Comparison of ENCODE assay signal across 9 cellular contexts in genomic region chr10:44978213-44978569, GRCh38. TPM values are rescaled to one million over a fixed set of nuclear protein-coding genes. Genes with fewer than 3 reads are reported as not detected.
DNase-seq lines count a peak whose midpoint lies in the region; ATAC-seq, FAIRE-seq and TF ChIP-seq lines count a peak whose summit lies in the region.
"Had no signal": no experiment of that assay in that cellular context is flagged by ENCODE, and none has a peak within 500 bp of the region (broad histone marks: within the 10 kb centered on the region; RNA-seq: fewer than 3 reads in every experiment).

No MANE protein-coding gene starts in this region.

- in situ Hi-C loops in K562 (cut with MboI), result no loop called here
- in situ Hi-C loops in HepG2 (cut with HindIII; ENCODE audit: extremely low pct_ligation_motif_present, low pct_unique_long_range_greater_than_20kb), result loop anchor here (5.0 kb wide), 1 partner anchor 46 kb away; no protein-coding TSS in a partner anchor

- no peak for TF ChIP-seq EP300 in K562 (IDR thresholded peaks at IDR 0.05; ENCODE audit: low read length)
- TF ChIP-seq EP300 in HepG2 (IDR thresholded peaks at IDR 0.05; ENCODE audit: low read depth in 2 of 2, low read length in 2 of 2), result no peak
- TF ChIP-seq EP300 in HepG2 (CRISPR knock-in tag; IDR thresholded peaks at IDR 0.05; ENCODE audit: borderline replicate concordance), result no peak

- H3K79me2 ChIP-seq in K562 (ENCODE audit: control insufficient read depth, insufficient read depth, low read length) (no peaks in the 10 kb centered on the region), HepG2 (ENCODE audit: insufficient read depth, low read length) (peaks cover 33% of the 10 kb centered on the region)

- TF ChIP-seq POLR2A in K562 (conservative IDR thresholded peaks at IDR 0.05) (no peak), HepG2 (IDR thresholded peaks at IDR 0.05; ENCODE audit: insufficient read depth in 1 of 2, low read depth in 2 of 2, low read length in 2 of 2) (no peak)

- H3K9me3 Mint-ChIP-seq in effector memory CD8-positive, alpha-beta T cell, result no peaks in the 10 kb centered on the region

- H3K9ac ChIP-seq in HUES6 (ENCODE audit: low read length) (no peak overlapping the region), K562 (ENCODE audit: insufficient read depth in 1 of 2, low read depth in 2 of 2, low read length in 2 of 2) (peak overlapping the region in 1 of 2 experiments; percentile 33; a peak in 1 of 4 replicates), HepG2 (ENCODE audit: insufficient read depth, low read depth, low read length) (peak overlapping the region; percentile 95), subcutaneous abdominal adipose tissue (ENCODE audit: low read length in 5 of 5) (peak overlapping the region; percentile 92 to 99 (median 96))

- BruUV-seq in K562 (replicated peaks; lab: Mats Ljungman, UMichigan), result TSS peak; percentile 58
- TSS peak; percentile 84 for BruUV-seq in HepG2 (replicated peaks; lab: Mats Ljungman, UMichigan)

- peak overlapping the region; percentile 61 for H3K4me2 ChIP-seq in K562 (ENCODE audit: insufficient read depth, low read length)
- peak overlapping the region; percentile 90 for H3K4me2 ChIP-seq in HepG2 (ENCODE audit: low read depth, low read length)

- intact Hi-C loops in K562 (cut with micrococcal nuclease) (loop anchor here (5.0 kb wide), 1 partner anchor 101 kb away; no protein-coding TSS in a partner anchor), HepG2 (cut with micrococcal nuclease; ENCODE audit: unreplicated experiment) (no loop called here), posterior vena cava (cut with DNase I) (loop anchor here in 1 of 2 donors (5.0 kb wide), 1 partner anchor 46 kb away; no protein-coding TSS in a partner anchor)

- H3K27me3 ChIP-seq in HUES6 (ENCODE audit: control insufficient read depth, insufficient read depth, low read length) (no peaks in the 10 kb centered on the region), K562 (ENCODE audit: control insufficient read depth in 2 of 2, insufficient read depth in 2 of 2, low read length in 2 of 2) (peaks cover 0 to 6% of the 10 kb centered on the region in 2 experiments; a peak in 1 of 5 replicates), HepG2 (ENCODE audit: control insufficient read depth in 1 of 2, insufficient read depth in 2 of 2, low read length in 2 of 2) (no peaks in the 10 kb centered on the region; a peak in 1 of 5 replicates), subcutaneous abdominal adipose tissue (ENCODE audit: control insufficient read depth in 5 of 5, insufficient read depth in 4 of 5, low read length in 5 of 5) (no peaks in the 10 kb centered on the region)

- DNase-seq in K562 (ENCODE audit: extremely low read depth in 1 of 4, low spot score in 3 of 4) (no peak), HepG2 (ENCODE audit: low spot score) (no peak), NCI-H1930 (lab: John Stamatoyannopoulos, UW) (no peak), NCI-H524 (lab: John Stamatoyannopoulos, UW) (no peak), posterior vena cava (ENCODE audit: low spot score) (no peak)
- no peak for DNase-seq in effector memory CD8-positive, alpha-beta T cell
- DNase-seq: activated CD4-positive, alpha-beta T cell treated with anti-CD3 and anti-CD28 coated beads, Interleukin-2, amount 50 U/mL, for 1 hour had no signal

- H3K27me3 Mint-ChIP-seq in effector memory CD8-positive, alpha-beta T cell, result no peaks in the 10 kb centered on the region

- no peak overlapping the region for H3K27ac Mint-ChIP-seq in effector memory CD8-positive, alpha-beta T cell

- H2AFZ ChIP-seq in K562 (ENCODE audit: low read depth, low read length) (no peak overlapping the region), HepG2 (ENCODE audit: low read length) (no peak overlapping the region)

- 11% methylated on average over 4 of the region's 4 CpGs for WGBS in K562 (ENCODE audit: insufficient coverage, low coverage, missing lambda C conversion rate)
- 3% methylated on average over 4 of the region's 4 CpGs for WGBS in HepG2 (ENCODE audit: low lambda C conversion rate)

- H3K9me3 ChIP-seq in HUES6 (ENCODE audit: control insufficient read depth, insufficient read depth, low read depth, low read length), result no peaks in the 10 kb centered on the region
- no peaks in the 10 kb centered on the region for H3K9me3 ChIP-seq in K562 (replicated peaks; ENCODE audit: control insufficient read depth, insufficient read depth, low read depth, low read length)
- H3K9me3 ChIP-seq in HepG2 (ENCODE audit: low read length), result no peaks in the 10 kb centered on the region
- no peaks in the 10 kb centered on the region for H3K9me3 ChIP-seq in subcutaneous abdominal adipose tissue (ENCODE audit: control insufficient read depth in 5 of 5, low read length in 5 of 5)

- H3K36me3 ChIP-seq in HUES6 (ENCODE audit: control insufficient read depth, insufficient read depth, low read length) (no peaks in the 10 kb centered on the region), K562 (ENCODE audit: control insufficient read depth, insufficient read depth, low read length) (no peaks in the 10 kb centered on the region), HepG2 (replicated peaks in 1 of 2; ENCODE audit: control insufficient read depth in 1 of 2, insufficient read depth in 2 of 2, low read length in 2 of 2) (peaks cover under 1 to 25% of the 10 kb centered on the region in 2 experiments; a peak in 3 of 5 replicates), subcutaneous abdominal adipose tissue (ENCODE audit: control insufficient read depth in 5 of 5, insufficient read depth in 5 of 5, low read length in 5 of 5) (peaks cover 0 to 40% (median 16%) of the 10 kb centered on the region in 5 donors)

- TF ChIP-seq CTCF in K562 (IDR thresholded peaks at IDR 0.05 in 2 of 3, conservative IDR thresholded peaks at IDR 0.05 in 1 of 3; ENCODE audit: insufficient read depth in 2 of 3, low read depth in 1 of 3, low read length in 3 of 3) (no peak), HepG2 (CRISPR knock-in tag; IDR thresholded peaks at IDR 0.05) (no peak)

- H3K4me3 ChIP-seq in HUES6 (ENCODE audit: low read depth, low read length) (peak overlapping the region; percentile 36; the same call in 1 of the 2 replicates), K562 (no peak overlapping the region), HepG2 (replicated peaks in 1 of 3; ENCODE audit: insufficient read depth in 1 of 3, low read depth in 2 of 3, low read length in 3 of 3) (peak overlapping the region; percentile 64 to 89 (median 78)), subcutaneous abdominal adipose tissue (ENCODE audit: low read depth in 1 of 5, low read length in 5 of 5) (peak overlapping the region; percentile 74 to 98 (median 91))

- no peaks in the 10 kb centered on the region for H3K36me3 Mint-ChIP-seq in effector memory CD8-positive, alpha-beta T cell (ENCODE audit: insufficient read depth)

- no peak overlapping the region for H3K4me3 Mint-ChIP-seq in effector memory CD8-positive, alpha-beta T cell

- POLR2A ChIA-PET in K562 (lab: Yijun Ruan, JAX) (interaction anchor here (0.9 to 1.6 kb wide), 6 partner anchors 12 to 46 kb away, joined by 4 to 8 read pairs (median 4); no protein-coding TSS in a partner anchor), HepG2 (lab: Yijun Ruan, JAX) (interaction anchor here (0.6 to 12.6 kb wide), 19 partner anchors 13 to 1569 kb away, joined by 3 to 863 read pairs (median 9); partner anchors contain the start of genes HNRNPF, RASSF4, TMEM72 and ZNF22)

- no peaks in the 10 kb centered on the region for H3K9me1 ChIP-seq in K562 (ENCODE audit: control insufficient read depth, insufficient read depth, low read length)

- no peak for ATAC-seq in K562
- no peak for ATAC-seq in HepG2
- no peak for ATAC-seq in effector memory CD8-positive, alpha-beta T cell (replicated peaks)

- H3K4me1 ChIP-seq in HUES6 (ENCODE audit: control insufficient read depth, insufficient read depth, low read length) (peaks cover 70% of the 10 kb centered on the region), K562 (replicated peaks in 1 of 2; ENCODE audit: control insufficient read depth in 2 of 2, insufficient read depth in 2 of 2, low read length in 2 of 2) (peaks cover 44 to 59% of the 10 kb centered on the region in 2 experiments), HepG2 (ENCODE audit: insufficient read depth, low read length) (peaks cover 77% of the 10 kb centered on the region), subcutaneous abdominal adipose tissue (ENCODE audit: control insufficient read depth in 5 of 5, insufficient read depth in 5 of 5, low read length in 5 of 5) (peaks cover 32 to 92% (median 89%) of the 10 kb centered on the region in 5 donors)

- CTCF ChIA-PET in K562 (lab: Yijun Ruan, JAX; ENCODE audit: low intra/inter-chr PET ratio) (no interaction called here), HepG2 (lab: Yijun Ruan, JAX; ENCODE audit: low intra/inter-chr PET ratio, low total read pairs) (no interaction called here)

- TF ChIP-seq RAD21 in K562 (CRISPR knock-in tag; conservative IDR thresholded peaks at IDR 0.05 in 1 of 2, IDR thresholded peaks at IDR 0.05 in 1 of 2) (no peak), HepG2 (CRISPR knock-in tag; IDR thresholded peaks at IDR 0.05) (no peak)

- FAIRE-seq in K562 (lab: Jason Lieb, UNC) (no peak), HepG2 (lab: Jason Lieb, UNC) (peak; percentile 46)

- H3K27ac ChIP-seq in HUES6 (ENCODE audit: low read depth, low read length) (peak overlapping the region; percentile 22; the same call in 1 of the 2 replicates), K562 (ENCODE audit: extremely low read depth, low read depth, low read length) (no peak overlapping the region), HepG2 (ENCODE audit: extremely low read length, insufficient read depth, low read length) (peak overlapping the region; percentile 97), subcutaneous abdominal adipose tissue (ENCODE audit: low read depth, low read length) (peak overlapping the region; percentile 90)

- H4K20me1 ChIP-seq in K562 (replicated peaks; ENCODE audit: control insufficient read depth, insufficient read depth, low read length) (no peaks in the 10 kb centered on the region), HepG2 (ENCODE audit: insufficient read depth, low read length) (peaks cover 40% of the 10 kb centered on the region)

- peaks cover 0 to 7% of the 10 kb centered on the region in 2 donors for H3K4me1 Mint-ChIP-seq in effector memory CD8-positive, alpha-beta T cell (ENCODE audit: low read depth in 2 of 2)

RNA-seq across cellular contexts. Expression of gene DEPP1, which starts 0.4 kb away (rescaled TPM):
- total RNA-seq in K562 (2011; cell fraction: chromatin; rRNA removed; ENCODE audit: low replicate concordance), result 0.32 and 3.0 TPM in 2 replicates
- 2.4 and 4.7 TPM in 2 replicates for total RNA-seq in K562 (2011; cell fraction: nucleolus; rRNA removed)
- total RNA-seq in K562 (2011; cell fraction: nucleoplasm; rRNA removed), result 1.5 and 2.3 TPM in 2 replicates
- total RNA-seq in K562 (2014; rRNA removed) (0.33 and 0.54 TPM in 2 replicates), K562 (2014; rRNA removed; fragmentation: Illumina TruSeq; extraction: Trizol) (0.06 and 0.07 TPM in 2 replicates), K562 (2015; rRNA removed; fragmentation: Illumina TruSeq; extraction: Trizol) (0.11 and 0.18 TPM in 2 replicates), K562 (2021) (0.34 and 0.40 TPM in 2 replicates), HepG2 (2016; rRNA removed; fragmentation: Illumina TruSeq; extraction: Trizol) (11.2 and 14.8 TPM in 2 replicates), posterior vena cava (100 to 1,000 TPM in 1 of 2 donors, 10 to 100 TPM in 1; 58.8 to 105 TPM)
- polyA plus RNA-seq in K562 (2011; rRNA removed) (0.42 and 1.1 TPM in 2 replicates), K562 (2014; fragmentation: Illumina TruSeq; extraction: Trizol) (0.19 TPM in 2 replicates), K562 (2014; fragmentation: Nextera tagmentation; extraction: Ambion mirVana) (under 1 TPM in 1 of 2 experiments, not detected in 1; 0.04 TPM), K562 (2014; rRNA removed) (0.21 and 0.26 TPM in 2 replicates), HepG2 (2011; rRNA removed) (270 and 338 TPM in 2 replicates)
- polyA plus RNA-seq in K562 (2011; cell fraction: cytosol; rRNA removed), result 1.3 and 1.5 TPM in 2 replicates
- 0.47 and 1.1 TPM in 2 replicates for polyA plus RNA-seq in K562 (2011; cell fraction: nucleus; rRNA removed)
- polyA plus RNA-seq in K562 (2012), result 0.46 and 1.3 TPM in 2 replicates
- polyA minus RNA-seq in K562 (2011; rRNA and poly(A)+ RNA removed), result 0.77 and 1.1 TPM in 2 replicates
- polyA minus RNA-seq in K562 (2011; cell fraction: cytosol; rRNA and poly(A)+ RNA removed), result 0.76 and 1.8 TPM in 2 replicates
- 1.9 and 3.2 TPM in 2 replicates for polyA minus RNA-seq in K562 (2011; cell fraction: nucleus; rRNA and poly(A)+ RNA removed)
- total RNA-seq in HepG2 (2016; cell fraction: cytosol; rRNA removed; fragmentation: Illumina TruSeq; extraction: Trizol; ENCODE audit: low read depth), result 3.0 and 5.0 TPM in 2 replicates
- 9.0 and 15.3 TPM in 2 replicates for total RNA-seq in HepG2 (2016; cell fraction: insoluble cytoplasmic fraction; rRNA removed; fragmentation: Illumina TruSeq; extraction: Trizol)
- total RNA-seq in HepG2 (2016; cell fraction: membrane; rRNA removed; fragmentation: Illumina TruSeq; extraction: Trizol), result 9.0 and 9.3 TPM in 2 replicates
- 15.1 and 16.0 TPM in 2 replicates for total RNA-seq in HepG2 (2016; cell fraction: nucleus; rRNA removed; fragmentation: Illumina TruSeq; extraction: Trizol)
- 261 and 317 TPM in 2 replicates for polyA plus RNA-seq in HepG2 (2011; cell fraction: cytosol; rRNA removed)
- 103 and 135 TPM in 2 replicates for polyA plus RNA-seq in HepG2 (2011; cell fraction: nucleus; rRNA removed)
- 132 and 232 TPM in 2 replicates for polyA plus RNA-seq in HepG2 (2012)
- polyA plus RNA-seq in HepG2 (2016; cell fraction: cytosol; fragmentation: Illumina TruSeq; extraction: Trizol; ENCODE audit: low read depth), result 2.0 and 2.5 TPM in 2 replicates
- polyA plus RNA-seq in HepG2 (2016; cell fraction: insoluble cytoplasmic fraction; fragmentation: Illumina TruSeq; extraction: Trizol; ENCODE audit: low read depth), result 9.3 and 11.2 TPM in 2 replicates
- 3.6 and 5.2 TPM in 2 replicates for polyA plus RNA-seq in HepG2 (2016; cell fraction: membrane; fragmentation: Illumina TruSeq; extraction: Trizol; ENCODE audit: low read depth)
- 13.4 and 15.5 TPM in 2 replicates for polyA plus RNA-seq in HepG2 (2016; cell fraction: nucleus; fragmentation: Illumina TruSeq; extraction: Trizol; ENCODE audit: insufficient read depth, low read depth)
- 1.8 and 739 TPM in 2 replicates for polyA minus RNA-seq in HepG2 (2011; rRNA and poly(A)+ RNA removed; ENCODE audit: low replicate concordance)
- 249 and 254 TPM in 2 replicates for polyA minus RNA-seq in HepG2 (2011; cell fraction: cytosol; rRNA and poly(A)+ RNA removed)
- 107 and 142 TPM in 2 replicates for polyA minus RNA-seq in HepG2 (2011; cell fraction: nucleus; rRNA and poly(A)+ RNA removed)

RNA-seq across cellular contexts. Expression of gene RASSF4, which starts 18.6 kb away (rescaled TPM):
- total RNA-seq in K562 (2011; cell fraction: chromatin; rRNA removed; ENCODE audit: low replicate concordance), result 0.21 and 0.58 TPM in 2 replicates
- total RNA-seq in K562 (2011; cell fraction: nucleolus; rRNA removed), result 0.17 and 0.66 TPM in 2 replicates
- total RNA-seq in K562 (2011; cell fraction: nucleoplasm; rRNA removed), result 0.15 and 0.29 TPM in 2 replicates
- total RNA-seq in K562 (2014; rRNA removed) (0.04 and 0.09 TPM in 2 replicates), K562 (2014; rRNA removed; fragmentation: Illumina TruSeq; extraction: Trizol) (not detected in 2 replicates), K562 (2015; rRNA removed; fragmentation: Illumina TruSeq; extraction: Trizol) (not detected in 2 replicates), K562 (2021) (0.18 and 0.62 TPM in 2 replicates), HepG2 (2016; rRNA removed; fragmentation: Illumina TruSeq; extraction: Trizol) (49.9 and 51.7 TPM in 2 replicates), posterior vena cava (10 to 100 TPM; 15.5 to 37.9 TPM)
- polyA plus RNA-seq in K562 (2011; rRNA removed) (0.05 and 0.13 TPM in 2 replicates), K562 (2014; fragmentation: Illumina TruSeq; extraction: Trizol) (0.10 TPM in 1 of 2 replicates, not detected in the other), K562 (2014; fragmentation: Nextera tagmentation; extraction: Ambion mirVana) (under 1 TPM in 1 of 2 experiments, not detected in 1; 0.01 TPM), K562 (2014; rRNA removed) (0.13 TPM in 1 of 2 replicates, not detected in the other), HepG2 (2011; rRNA removed) (34.0 and 39.7 TPM in 2 replicates)
- 0.04 and 0.30 TPM in 2 replicates for polyA plus RNA-seq in K562 (2011; cell fraction: cytosol; rRNA removed)
- polyA plus RNA-seq in K562 (2011; cell fraction: nucleus; rRNA removed), result 0.25 and 0.30 TPM in 2 replicates
- 0.20 and 0.68 TPM in 2 replicates for polyA plus RNA-seq in K562 (2012)
- polyA minus RNA-seq in K562 (2011; rRNA and poly(A)+ RNA removed), result not detected in 2 replicates
- not detected in 2 replicates for polyA minus RNA-seq in K562 (2011; cell fraction: cytosol; rRNA and poly(A)+ RNA removed)
- polyA minus RNA-seq in K562 (2011; cell fraction: nucleus; rRNA and poly(A)+ RNA removed), result not detected in 2 replicates
- total RNA-seq in HepG2 (2016; cell fraction: cytosol; rRNA removed; fragmentation: Illumina TruSeq; extraction: Trizol; ENCODE audit: low read depth), result 22.4 and 22.8 TPM in 2 replicates
- 49.9 and 50.1 TPM in 2 replicates for total RNA-seq in HepG2 (2016; cell fraction: insoluble cytoplasmic fraction; rRNA removed; fragmentation: Illumina TruSeq; extraction: Trizol)
- total RNA-seq in HepG2 (2016; cell fraction: membrane; rRNA removed; fragmentation: Illumina TruSeq; extraction: Trizol), result 39.2 and 45.6 TPM in 2 replicates
- total RNA-seq in HepG2 (2016; cell fraction: nucleus; rRNA removed; fragmentation: Illumina TruSeq; extraction: Trizol), result 52.1 and 54.6 TPM in 2 replicates
- polyA plus RNA-seq in HepG2 (2011; cell fraction: cytosol; rRNA removed), result 20.4 and 25.8 TPM in 2 replicates
- polyA plus RNA-seq in HepG2 (2011; cell fraction: nucleus; rRNA removed), result 140 TPM in 2 replicates
- polyA plus RNA-seq in HepG2 (2012), result 25.0 and 26.7 TPM in 2 replicates
- 18.5 and 22.5 TPM in 2 replicates for polyA plus RNA-seq in HepG2 (2016; cell fraction: cytosol; fragmentation: Illumina TruSeq; extraction: Trizol; ENCODE audit: low read depth)
- polyA plus RNA-seq in HepG2 (2016; cell fraction: insoluble cytoplasmic fraction; fragmentation: Illumina TruSeq; extraction: Trizol; ENCODE audit: low read depth), result 53.5 and 57.9 TPM in 2 replicates
- 31.2 and 31.3 TPM in 2 replicates for polyA plus RNA-seq in HepG2 (2016; cell fraction: membrane; fragmentation: Illumina TruSeq; extraction: Trizol; ENCODE audit: low read depth)
- polyA plus RNA-seq in HepG2 (2016; cell fraction: nucleus; fragmentation: Illumina TruSeq; extraction: Trizol; ENCODE audit: insufficient read depth, low read depth), result 84.5 and 98.6 TPM in 2 replicates
- polyA minus RNA-seq in HepG2 (2011; rRNA and poly(A)+ RNA removed; ENCODE audit: low replicate concordance), result 0.12 and 67.0 TPM in 2 replicates
- polyA minus RNA-seq in HepG2 (2011; cell fraction: cytosol; rRNA and poly(A)+ RNA removed), result 13.4 and 16.0 TPM in 2 replicates
- 74.3 and 88.9 TPM in 2 replicates for polyA minus RNA-seq in HepG2 (2011; cell fraction: nucleus; rRNA and poly(A)+ RNA removed)

RNA-seq across cellular contexts. Expression of gene ZNF22, which starts 22.5 kb away (rescaled TPM):
- 6.0 and 13.6 TPM in 2 replicates for total RNA-seq in K562 (2011; cell fraction: chromatin; rRNA removed; ENCODE audit: low replicate concordance)
- total RNA-seq in K562 (2011; cell fraction: nucleolus; rRNA removed), result 5.3 and 7.1 TPM in 2 replicates
- total RNA-seq in K562 (2011; cell fraction: nucleoplasm; rRNA removed), result 9.9 and 11.2 TPM in 2 replicates
- total RNA-seq in K562 (2014; rRNA removed) (35.9 and 36.2 TPM in 2 replicates), K562 (2014; rRNA removed; fragmentation: Illumina TruSeq; extraction: Trizol) (68.4 and 69.4 TPM in 2 replicates), K562 (2015; rRNA removed; fragmentation: Illumina TruSeq; extraction: Trizol) (47.9 and 48.6 TPM in 2 replicates), K562 (2021) (40.5 and 52.9 TPM in 2 replicates), HepG2 (2016; rRNA removed; fragmentation: Illumina TruSeq; extraction: Trizol) (0.40 and 0.58 TPM in 2 replicates), posterior vena cava (10 to 100 TPM; 17.4 to 19.7 TPM)
- polyA plus RNA-seq in K562 (2011; rRNA removed) (39.2 and 51.2 TPM in 2 replicates), K562 (2014; fragmentation: Illumina TruSeq; extraction: Trizol) (51.3 and 62.2 TPM in 2 replicates), K562 (2014; fragmentation: Nextera tagmentation; extraction: Ambion mirVana) (10 to 100 TPM; 92.2 to 98.7 TPM), K562 (2014; rRNA removed) (42.4 and 60.4 TPM in 2 replicates), HepG2 (2011; rRNA removed) (1.1 and 1.3 TPM in 2 replicates)
- 9.3 and 18.6 TPM in 2 replicates for polyA plus RNA-seq in K562 (2011; cell fraction: cytosol; rRNA removed)
- 7.4 and 12.9 TPM in 2 replicates for polyA plus RNA-seq in K562 (2011; cell fraction: nucleus; rRNA removed)
- 38.3 and 41.5 TPM in 2 replicates for polyA plus RNA-seq in K562 (2012)
- 19.0 and 19.4 TPM in 2 replicates for polyA minus RNA-seq in K562 (2011; rRNA and poly(A)+ RNA removed)
- 5.3 and 8.3 TPM in 2 replicates for polyA minus RNA-seq in K562 (2011; cell fraction: cytosol; rRNA and poly(A)+ RNA removed)
- polyA minus RNA-seq in K562 (2011; cell fraction: nucleus; rRNA and poly(A)+ RNA removed), result 5.3 and 11.1 TPM in 2 replicates
- not detected in 2 replicates for total RNA-seq in HepG2 (2016; cell fraction: cytosol; rRNA removed; fragmentation: Illumina TruSeq; extraction: Trizol; ENCODE audit: low read depth)
- total RNA-seq in HepG2 (2016; cell fraction: insoluble cytoplasmic fraction; rRNA removed; fragmentation: Illumina TruSeq; extraction: Trizol), result 0.49 and 0.56 TPM in 2 replicates
- total RNA-seq in HepG2 (2016; cell fraction: membrane; rRNA removed; fragmentation: Illumina TruSeq; extraction: Trizol), result 0.28 and 0.45 TPM in 2 replicates
- total RNA-seq in HepG2 (2016; cell fraction: nucleus; rRNA removed; fragmentation: Illumina TruSeq; extraction: Trizol), result 0.75 and 1.2 TPM in 2 replicates
- polyA plus RNA-seq in HepG2 (2011; cell fraction: cytosol; rRNA removed), result 0.35 and 0.77 TPM in 2 replicates
- 1.2 and 1.7 TPM in 2 replicates for polyA plus RNA-seq in HepG2 (2011; cell fraction: nucleus; rRNA removed)
- polyA plus RNA-seq in HepG2 (2012), result 1.6 and 2.5 TPM in 2 replicates
- polyA plus RNA-seq in HepG2 (2016; cell fraction: cytosol; fragmentation: Illumina TruSeq; extraction: Trizol; ENCODE audit: low read depth), result 0.07 and 0.09 TPM in 2 replicates
- polyA plus RNA-seq in HepG2 (2016; cell fraction: insoluble cytoplasmic fraction; fragmentation: Illumina TruSeq; extraction: Trizol; ENCODE audit: low read depth), result 0.60 and 0.62 TPM in 2 replicates
- 0.22 and 0.27 TPM in 2 replicates for polyA plus RNA-seq in HepG2 (2016; cell fraction: membrane; fragmentation: Illumina TruSeq; extraction: Trizol; ENCODE audit: low read depth)
- polyA plus RNA-seq in HepG2 (2016; cell fraction: nucleus; fragmentation: Illumina TruSeq; extraction: Trizol; ENCODE audit: insufficient read depth, low read depth), result 0.89 and 1.1 TPM in 2 replicates
- not detected in 2 replicates for polyA minus RNA-seq in HepG2 (2011; rRNA and poly(A)+ RNA removed; ENCODE audit: low replicate concordance)
- not detected in 2 replicates for polyA minus RNA-seq in HepG2 (2011; cell fraction: cytosol; rRNA and poly(A)+ RNA removed)
- 2.2 and 2.4 TPM in 2 replicates for polyA minus RNA-seq in HepG2 (2011; cell fraction: nucleus; rRNA and poly(A)+ RNA removed)

Comparison
In these comparisons a context has a peak if more than half of its experiments do, and no peak if none do; other contexts are left out.
1. RNA of gene RASSF4, which starts 18.6 kb away (total RNA-seq): 22.4 to 54.6 TPM in HepG2 and 15.5 to 37.9 TPM in posterior vena cava; 0.04 to 0.66 TPM in K562; every median in the first group is over 4 times any median in the second.